In the genomic region with DNA sequence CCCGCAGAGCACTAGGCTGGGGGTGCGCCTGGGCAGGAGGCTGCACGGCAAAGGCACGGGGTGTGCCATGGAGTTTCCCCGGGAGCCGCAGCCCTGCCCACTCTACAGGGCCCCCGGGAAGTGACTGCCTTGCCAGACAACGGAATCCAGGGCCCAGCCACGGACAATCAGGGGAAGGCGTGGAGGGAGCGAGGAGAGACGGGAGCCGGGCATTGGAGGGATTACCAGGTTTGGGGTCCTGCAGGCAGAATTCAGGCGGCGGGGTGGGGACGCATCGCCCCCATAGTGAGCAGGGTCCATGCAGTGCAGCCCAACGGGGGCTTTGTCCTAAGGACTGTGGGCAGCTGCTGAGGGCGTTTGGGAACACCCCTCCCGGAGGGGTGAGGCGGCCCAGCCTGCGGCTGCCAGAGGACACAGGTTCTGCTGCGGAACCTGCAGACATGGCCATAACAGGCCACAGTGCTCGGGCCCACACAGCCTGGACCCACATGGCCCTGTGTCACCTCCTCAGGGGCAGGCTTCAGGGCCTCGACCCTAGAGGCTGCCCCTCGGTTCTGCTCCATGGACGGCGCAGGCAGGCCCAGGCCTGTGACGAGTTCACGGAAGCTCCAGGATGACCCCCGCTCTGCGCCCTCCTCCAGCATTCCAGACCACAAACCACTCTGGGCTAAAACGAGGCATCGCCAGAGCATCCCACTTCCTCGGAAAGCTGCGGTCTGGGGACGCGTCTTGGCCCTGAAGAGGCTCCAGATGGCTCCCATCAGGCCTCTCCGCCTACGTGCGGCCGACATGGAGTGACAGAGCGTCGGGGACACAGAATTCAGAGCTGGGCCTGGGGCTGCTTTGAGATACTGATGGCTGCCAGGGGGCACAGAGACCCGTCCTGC, we compare ENCODE assay signal across 15 cellular contexts. TPM values are rescaled to one million over a fixed set of nuclear protein-coding genes. Genes with fewer than 3 reads are reported as not detected.
A peak's percentile ranks its signal among the peaks of the same experiment; 100 is the strongest.
DNase-seq lines count a peak whose midpoint lies in the region; ATAC-seq and TF ChIP-seq lines count a peak whose summit lies in the region.
"Had no signal": no experiment of that assay in that cellular context is flagged by ENCODE, and none has a peak within 500 bp of the region (broad histone marks: within the 10 kb centered on the region; RNA-seq: fewer than 3 reads in every experiment).

No MANE protein-coding gene starts in this region.

- H3K9me3 ChIP-seq in mucosa of descending colon (no peaks in the 10 kb centered on the region), uterus (no peaks in the 10 kb centered on the region)

- H3K27me3 ChIP-seq in uterus = no peaks in the 10 kb centered on the region

- TF ChIP-seq POLR2A in uterus (IDR thresholded peaks at IDR 0.05) = no peak

- DNase-seq in DMS 273 (lab: John Stamatoyannopoulos, UW; ENCODE audit: unreplicated experiment) = peak; percentile 61
- no peak for DNase-seq in DMS 273 treated with DMSO at 0.1 percent for 48 hours (lab: John Stamatoyannopoulos, UW)
- DNase-seq in fibroblast of peridontal ligament (ENCODE audit: extremely low read depth) = peak; percentile 90
- DNase-seq in mucosa of descending colon = peak; percentile 30 to 71 (median 54)
- DNase-seq in uterus = peak; percentile 66 to 79
- DNase-seq in NCI-H1092 treated with DMSO at 0.1 percent for 48 hours (lab: John Stamatoyannopoulos, UW) = no peak
- DNase-seq: activated CD4-positive, alpha-beta T cell treated with anti-CD3 and anti-CD28 coated beads for 36 hours; activated effector memory CD4-positive, alpha-beta T cell treated with anti-CD3 and anti-CD28 coated beads, Interleukin-2, amount 50 U/mL, for 16 hours; cerebellar nuclear complex; DMS153; NCI-H1092; SW 1271 had no signal

- intact Hi-C loops in mucosa of descending colon (cut with DNase I, micrococcal nuclease) = no loop called here
- intact Hi-C loops in uterus (cut with DNase I; ENCODE audit: low total_unique reads) = no loop called here

- TF ChIP-seq CTCF in mucosa of descending colon (IDR thresholded peaks at IDR 0.05) = no peak
- TF ChIP-seq CTCF in uterus (IDR thresholded peaks at IDR 0.05) = no peak

- H3K4me1 ChIP-seq in mucosa of descending colon (ENCODE audit: low read depth) = no peaks in the 10 kb centered on the region
- H3K4me1 ChIP-seq in uterus = peaks cover 0 to 4% of the 10 kb centered on the region in 2 donors

- peak; percentile 60 for ATAC-seq in mucosa of descending colon
- ATAC-seq in HG03159 (IDR thresholded peaks at IDR 0.05; ENCODE audit: unreplicated experiment) = no peak
- ATAC-seq in HG02973 (IDR thresholded peaks at IDR 0.05; ENCODE audit: unreplicated experiment) = no peak
- ATAC-seq: activated CD4-positive, alpha-beta T cell treated with anti-CD3 and anti-CD28 coated beads for 36 hours had no signal

- H3K36me3 ChIP-seq in mucosa of descending colon (ENCODE audit: low read depth) (no peaks in the 10 kb centered on the region), uterus (no peaks in the 10 kb centered on the region)

- peak overlapping the region; percentile 59 to 64 for H3K27ac ChIP-seq in uterus
- H3K27ac ChIP-seq: 22Rv1 had no signal

- no peak overlapping the region for H3K4me3 ChIP-seq in mucosa of descending colon
- no peak overlapping the region for H3K4me3 ChIP-seq in uterus

RNA-seq across cellular contexts. Expression of gene COL6A1, which starts 54.5 kb away (rescaled TPM):
- total RNA-seq in mucosa of descending colon (100 to 1,000 TPM in 2 of 3 donors, 10 to 100 TPM in 1; 45.0 to 663 (median 114) TPM), uterus (1,000 to 10,000 TPM in 1 of 4 donors, 100 to 1,000 TPM in 3; 621 to 1,160 (median 804) TPM)

Comparison
In these comparisons a context has a peak if more than half of its experiments do, and no peak if none do; other contexts are left out.
1. DNase-seq: peak in DMS 273 (single experiment), fibroblast of peridontal ligament (single experiment), mucosa of descending colon (3 of 3) and uterus (2 of 2); none in DMS 273 treated with DMSO at 0.1 percent for 48 hours (single experiment) and NCI-H1092 treated with DMSO at 0.1 percent for 48 hours (single experiment).